ENCODE assay signal across 23 cellular contexts in the genomic region with DNA sequence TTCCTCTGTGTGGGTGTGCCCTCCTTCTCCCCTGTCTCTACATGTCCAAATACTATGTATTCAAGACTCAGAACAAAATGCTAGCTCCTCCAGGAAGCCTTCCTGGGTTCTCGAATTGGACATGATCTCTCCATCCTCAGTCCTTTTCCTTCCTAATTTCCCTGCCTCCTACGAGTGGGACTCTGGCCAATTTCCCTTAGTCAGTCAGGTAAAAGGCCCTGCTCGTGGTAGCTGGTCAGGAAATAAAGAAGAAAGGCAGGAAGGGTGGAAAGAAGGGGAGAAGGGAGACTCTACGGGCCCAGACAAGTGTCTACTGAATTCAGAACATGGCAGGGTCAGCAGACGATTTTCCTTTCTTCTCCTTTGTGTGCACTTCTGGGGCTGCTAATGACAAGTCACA.
DNase-seq lines count a peak whose midpoint lies in the region; ATAC-seq and TF ChIP-seq lines count a peak whose summit lies in the region.
"Had no signal": no experiment of that assay in that cellular context is flagged by ENCODE, and none has a peak within 500 bp of the region (broad histone marks: within the 10 kb centered on the region; RNA-seq: fewer than 3 reads in every experiment).

No MANE protein-coding gene starts in this region.

- H3K27ac Mint-ChIP-seq in activated naive CD8-positive, alpha-beta T cell treated with anti-CD3 and anti-CD28 coated beads, Interleukin-2, amount 10 ng/mL, durations not matched to agents 7 days and 5 days = peak overlapping the region; percentile 58
- H3K27ac Mint-ChIP-seq in activated naive CD8-positive, alpha-beta T cell treated with anti-CD3 and anti-CD28 coated beads for 36 hours = no peak overlapping the region
- peak overlapping the region; percentile 93 for H3K27ac Mint-ChIP-seq in glutamatergic neuron (ENCODE audit: unreplicated experiment)
- peak overlapping the region; percentile 7 for H3K27ac Mint-ChIP-seq in stimulated activated effector memory CD8-positive, alpha-beta T cell treated with anti-CD3 and anti-CD28 coated beads, Interleukin-12 subunit alpha, Interleukin-12 subunit beta, amount 100 ng/mL, for 72 hours
- H3K27ac Mint-ChIP-seq: CD4-positive, CD25-positive, alpha-beta regulatory T cell had no signal

- intact Hi-C loops in mammary epithelial cell (cut with micrococcal nuclease) = no loop called here

- H3K27ac ChIP-seq in mammary epithelial cell (ENCODE audit: insufficient read depth, low read depth, low read length) = no peak overlapping the region
- H3K27ac ChIP-seq: HL-60, PC-9 had no signal

- CTCF ChIA-PET in mammary epithelial cell (lab: Charles Lee; ENCODE audit: low non-redundant PET) = no interaction called here

- no peak for ATAC-seq in activated naive CD8-positive, alpha-beta T cell treated with anti-CD3 and anti-CD28 coated beads, Interleukin-2, amount 10 ng/mL, durations not matched to agents 7 days and 5 days (ENCODE audit: low read depth)
- ATAC-seq in stimulated activated effector memory CD8-positive, alpha-beta T cell treated with anti-CD3 and anti-CD28 coated beads, Interleukin-12 subunit alpha, Interleukin-12 subunit beta, amount 100 ng/mL, for 72 hours = no peak
- ATAC-seq in GM18870 (IDR thresholded peaks at IDR 0.05; ENCODE audit: unreplicated experiment) = no peak

- WGBS in mammary epithelial cell (ENCODE audit: low coverage, missing lambda C conversion rate) = 46% methylated on average over 4 of the region's 5 CpGs

- dilution Hi-C loops in mammary epithelial cell (cut with HindIII; ENCODE audit: low sequenced_read_pairs) = no loop called here

- H3K36me3 Mint-ChIP-seq in activated naive CD8-positive, alpha-beta T cell treated with anti-CD3 and anti-CD28 coated beads, Interleukin-2, amount 10 ng/mL, durations not matched to agents 7 days and 5 days = no peaks in the 10 kb centered on the region
- no peaks in the 10 kb centered on the region for H3K36me3 Mint-ChIP-seq in activated naive CD8-positive, alpha-beta T cell treated with anti-CD3 and anti-CD28 coated beads for 36 hours
- no peaks in the 10 kb centered on the region for H3K36me3 Mint-ChIP-seq in glutamatergic neuron (ENCODE audit: unreplicated experiment)
- H3K36me3 Mint-ChIP-seq in stimulated activated effector memory CD8-positive, alpha-beta T cell treated with anti-CD3 and anti-CD28 coated beads, Interleukin-12 subunit alpha, Interleukin-12 subunit beta, amount 100 ng/mL, for 72 hours = no peaks in the 10 kb centered on the region
- H3K36me3 Mint-ChIP-seq: CD4-positive, CD25-positive, alpha-beta regulatory T cell had no signal

- no peaks in the 10 kb centered on the region for H3K36me3 ChIP-seq in mammary epithelial cell (ENCODE audit: insufficient read depth, low read length)

- H3K27me3 ChIP-seq in mammary epithelial cell (ENCODE audit: insufficient read depth, low read length) = no peaks in the 10 kb centered on the region

- no peak for DNase-seq in activated naive CD8-positive, alpha-beta T cell treated with anti-CD3 and anti-CD28 coated beads, Interleukin-2, amount 10 ng/mL, durations not matched to agents 7 days and 5 days
- DNase-seq in activated naive CD8-positive, alpha-beta T cell treated with anti-CD3 and anti-CD28 coated beads for 36 hours = no peak
- DNase-seq in mammary epithelial cell (no peak), glutamatergic neuron (no peak), HUDEP-2 (lab: John Stamatoyannopoulos, UW; ENCODE audit: unreplicated experiment in 76 of 76) (no peak), RKO (ENCODE audit: low spot score) (no peak)
- no peak for DNase-seq in stimulated activated effector memory CD8-positive, alpha-beta T cell treated with anti-CD3 and anti-CD28 coated beads, Interleukin-12 subunit alpha, Interleukin-12 subunit beta, amount 100 ng/mL, for 72 hours (ENCODE audit: low spot score in 2 of 2)
- DNase-seq: 8988T; CD4-positive, CD25-positive, alpha-beta regulatory T cell; DMS53; Karpas-422; NCI-H1092 treated with DMSO at 0.1 percent for 48 hours; NCI-H1436; NCI-H187; NCI-H2081 treated with DMSO at 0.1 percent for 48 hours; NCI-H345; NCI-H510A treated with DMSO at 0.1 percent for 48 hours; NCI-H748 treated with DMSO at 0.1 percent for 48 hours; PC-9; RPMI8226; SHP77 had no signal

- in situ Hi-C loops in mammary epithelial cell (cut with MboI; ENCODE audit: low sequenced_read_pairs in 2 of 2) = no loop called here

- POLR2A ChIA-PET in activated naive CD8-positive, alpha-beta T cell treated with anti-CD3 and anti-CD28 coated beads, Interleukin-2, amount 10 ng/mL, durations not matched to agents 7 days and 5 days (lab: Charles Lee) = no interaction called here

- peaks cover 36% of the 10 kb centered on the region for H3K4me1 ChIP-seq in mammary epithelial cell (ENCODE audit: insufficient read depth, low read length)

- no TSS peak for BruUV-seq in mammary epithelial cell (replicated peaks; lab: Mats Ljungman, UMichigan)

- H3K9me3 ChIP-seq in mammary epithelial cell (replicated peaks; ENCODE audit: insufficient read depth, low read length) = no peaks in the 10 kb centered on the region

- H3K4me3 Mint-ChIP-seq in activated naive CD8-positive, alpha-beta T cell treated with anti-CD3 and anti-CD28 coated beads, Interleukin-2, amount 10 ng/mL, durations not matched to agents 7 days and 5 days = no peak overlapping the region
- no peak overlapping the region for H3K4me3 Mint-ChIP-seq in activated naive CD8-positive, alpha-beta T cell treated with anti-CD3 and anti-CD28 coated beads for 36 hours
- H3K4me3 Mint-ChIP-seq in glutamatergic neuron (ENCODE audit: unreplicated experiment) = peak overlapping the region; percentile 63
- H3K4me3 Mint-ChIP-seq in stimulated activated effector memory CD8-positive, alpha-beta T cell treated with anti-CD3 and anti-CD28 coated beads, Interleukin-12 subunit alpha, Interleukin-12 subunit beta, amount 100 ng/mL, for 72 hours = no peak overlapping the region
- H3K4me3 Mint-ChIP-seq: CD4-positive, CD25-positive, alpha-beta regulatory T cell had no signal

- peak overlapping the region; percentile 43 for H2AFZ ChIP-seq in mammary epithelial cell (ENCODE audit: low read depth, low read length)
- H2AFZ ChIP-seq: PC-9 had no signal

- H4K20me1 ChIP-seq in mammary epithelial cell (ENCODE audit: insufficient read depth, low read length) = no peaks in the 10 kb centered on the region

- H3K9me3 Mint-ChIP-seq in activated naive CD8-positive, alpha-beta T cell treated with anti-CD3 and anti-CD28 coated beads, Interleukin-2, amount 10 ng/mL, durations not matched to agents 7 days and 5 days = no peaks in the 10 kb centered on the region
- H3K9me3 Mint-ChIP-seq in activated naive CD8-positive, alpha-beta T cell treated with anti-CD3 and anti-CD28 coated beads for 36 hours = no peaks in the 10 kb centered on the region
- H3K9me3 Mint-ChIP-seq in glutamatergic neuron (ENCODE audit: unreplicated experiment) = peaks cover 12% of the 10 kb centered on the region
- no peaks in the 10 kb centered on the region for H3K9me3 Mint-ChIP-seq in stimulated activated effector memory CD8-positive, alpha-beta T cell treated with anti-CD3 and anti-CD28 coated beads, Interleukin-12 subunit alpha, Interleukin-12 subunit beta, amount 100 ng/mL, for 72 hours

- no peaks in the 10 kb centered on the region for H3K79me2 ChIP-seq in mammary epithelial cell (ENCODE audit: insufficient read depth, low read length)

- H3K4me1 Mint-ChIP-seq in activated naive CD8-positive, alpha-beta T cell treated with anti-CD3 and anti-CD28 coated beads, Interleukin-2, amount 10 ng/mL, durations not matched to agents 7 days and 5 days = no peaks in the 10 kb centered on the region
- H3K4me1 Mint-ChIP-seq in activated naive CD8-positive, alpha-beta T cell treated with anti-CD3 and anti-CD28 coated beads for 36 hours = no peaks in the 10 kb centered on the region
- H3K4me1 Mint-ChIP-seq in glutamatergic neuron (ENCODE audit: low read depth, unreplicated experiment) = peaks cover 49% of the 10 kb centered on the region
- no peaks in the 10 kb centered on the region for H3K4me1 Mint-ChIP-seq in stimulated activated effector memory CD8-positive, alpha-beta T cell treated with anti-CD3 and anti-CD28 coated beads, Interleukin-12 subunit alpha, Interleukin-12 subunit beta, amount 100 ng/mL, for 72 hours
- H3K4me1 Mint-ChIP-seq: CD4-positive, CD25-positive, alpha-beta regulatory T cell had no signal

- H3K9ac ChIP-seq in mammary epithelial cell (ENCODE audit: insufficient read depth, low read length) = no peak overlapping the region

- no peak overlapping the region for H3K4me3 ChIP-seq in mammary epithelial cell (replicated peaks in 1 of 3; ENCODE audit: insufficient read depth in 1 of 3, low read depth in 2 of 3, low read length in 3 of 3)
- H3K4me3 ChIP-seq: PC-9 had no signal

- H3K27me3 Mint-ChIP-seq in activated naive CD8-positive, alpha-beta T cell treated with anti-CD3 and anti-CD28 coated beads, Interleukin-2, amount 10 ng/mL, durations not matched to agents 7 days and 5 days = peaks cover 18% of the 10 kb centered on the region
- H3K27me3 Mint-ChIP-seq in activated naive CD8-positive, alpha-beta T cell treated with anti-CD3 and anti-CD28 coated beads for 36 hours = peaks cover 14% of the 10 kb centered on the region
- peaks cover 14% of the 10 kb centered on the region for H3K27me3 Mint-ChIP-seq in glutamatergic neuron (ENCODE audit: unreplicated experiment)

- TF ChIP-seq CTCF in mammary epithelial cell (conservative IDR thresholded peaks at IDR 0.05 in 1 of 2, IDR thresholded peaks at IDR 0.05 in 1 of 2; ENCODE audit: extremely low read depth in 1 of 2, insufficient read depth in 1 of 2, low read depth in 1 of 2, low read length in 2 of 2) (no peak), glutamatergic neuron (IDR thresholded peaks at IDR 0.05; ENCODE audit: partially characterized antibody, unreplicated experiment) (no peak)

- no peak overlapping the region for H3K4me2 ChIP-seq in mammary epithelial cell (ENCODE audit: insufficient read depth, low read depth, low read length)
- H3K4me2 ChIP-seq: PC-9 had no signal
